9 cellular contexts compared by ENCODE assay signal in genomic region chr18:32730620-32731021, GRCh38. TPM values are rescaled to one million over a fixed set of nuclear protein-coding genes. Genes with fewer than 3 reads are reported as not detected.
DNase-seq lines count a peak whose midpoint lies in the region; ATAC-seq and TF ChIP-seq lines count a peak whose summit lies in the region.
"Had no signal": no experiment of that assay in that cellular context is flagged by ENCODE, and none has a peak within 500 bp of the region (broad histone marks: within the 10 kb centered on the region; RNA-seq: fewer than 3 reads in every experiment).

No MANE protein-coding gene starts in this region.

- no peak overlapping the region for H2BK120ac ChIP-seq in mesenchymal stem cell (ENCODE audit: low read depth, low read length)

- no peak overlapping the region for H3K4ac ChIP-seq in mesenchymal stem cell (ENCODE audit: low read depth in 1 of 2, low read length in 2 of 2)

- H3K4me2 ChIP-seq in mesenchymal stem cell (ENCODE audit: low read length, poor library complexity, severe bottlenecking): peak overlapping the region; percentile 33

- peak overlapping the region; percentile 22 for H3K27ac ChIP-seq in mesenchymal stem cell (ENCODE audit: low read length, poor library complexity, severe bottlenecking)

- no peak overlapping the region for H3K14ac ChIP-seq in mesenchymal stem cell (ENCODE audit: low read length in 2 of 2)

- peaks cover 6% of the 10 kb centered on the region for H3K27me3 Mint-ChIP-seq in activated naive CD8-positive, alpha-beta T cell treated with anti-CD3 and anti-CD28 coated beads for 36 hours

- no peak overlapping the region for H2BK12ac ChIP-seq in mesenchymal stem cell (ENCODE audit: low read length in 2 of 2)

- no peak overlapping the region for H3K27ac Mint-ChIP-seq in activated naive CD8-positive, alpha-beta T cell treated with anti-CD3 and anti-CD28 coated beads for 36 hours

- no peak overlapping the region for H2BK5ac ChIP-seq in mesenchymal stem cell (ENCODE audit: low read depth, low read length, poor library complexity, severe bottlenecking)

- H3K9ac ChIP-seq in mesenchymal stem cell (ENCODE audit: low read length): peak overlapping the region; percentile 89

- no peaks in the 10 kb centered on the region for H3K9me3 ChIP-seq in mesenchymal stem cell (ENCODE audit: control insufficient read depth, low read length)

- peak overlapping the region; percentile 10 for H3K4me3 Mint-ChIP-seq in activated naive CD8-positive, alpha-beta T cell treated with anti-CD3 and anti-CD28 coated beads for 36 hours

- H3K23ac ChIP-seq in mesenchymal stem cell (ENCODE audit: low read length in 2 of 2): no peak overlapping the region

- CTCF ChIA-PET in HEK293T (lab: Yijun Ruan, JAX): no interaction called here

- no peak overlapping the region for H3K18ac ChIP-seq in mesenchymal stem cell (ENCODE audit: low read depth in 1 of 2, low read length in 2 of 2)

- no peaks in the 10 kb centered on the region for H3K4me1 ChIP-seq in mesenchymal stem cell (ENCODE audit: control insufficient read depth, insufficient read depth, low read depth, low read length)

- DNase-seq in NCI-H1105 treated with DMSO at 0.1 percent for 48 hours (lab: John Stamatoyannopoulos, UW): peak; percentile 64
- no peak for DNase-seq in NCI-H1105 (lab: John Stamatoyannopoulos, UW)
- DNase-seq in LHCN-M2 (ENCODE audit: low read depth): peak; percentile 21
- no peak for DNase-seq in activated naive CD8-positive, alpha-beta T cell treated with anti-CD3 and anti-CD28 coated beads for 36 hours
- peak; percentile 18 for DNase-seq in mesenchymal stem cell
- no peak for DNase-seq in HEK293T (ENCODE audit: extremely low spot score)
- no peak for DNase-seq in COLO668 (lab: John Stamatoyannopoulos, UW; ENCODE audit: unreplicated experiment)

- no peak overlapping the region for H4K8ac ChIP-seq in mesenchymal stem cell (ENCODE audit: low read length)

- peak; percentile 99 for ATAC-seq in GM21723 (IDR thresholded peaks at IDR 0.05; ENCODE audit: unreplicated experiment)

- H3K36me3 ChIP-seq in mesenchymal stem cell (ENCODE audit: control insufficient read depth in 1 of 2, insufficient read depth in 2 of 2, low read depth in 1 of 2, low read length in 2 of 2): no peaks in the 10 kb centered on the region

- peaks cover 8% of the 10 kb centered on the region for H3K4me1 Mint-ChIP-seq in activated naive CD8-positive, alpha-beta T cell treated with anti-CD3 and anti-CD28 coated beads for 36 hours

- 95% methylated on average over 6 of the region's 8 CpGs for WGBS in mesenchymal stem cell

- no peaks in the 10 kb centered on the region for H3K36me3 Mint-ChIP-seq in activated naive CD8-positive, alpha-beta T cell treated with anti-CD3 and anti-CD28 coated beads for 36 hours

- no peak overlapping the region for H2AK5ac ChIP-seq in mesenchymal stem cell (ENCODE audit: low read length, severe bottlenecking)

- H3K9me3 Mint-ChIP-seq in activated naive CD8-positive, alpha-beta T cell treated with anti-CD3 and anti-CD28 coated beads for 36 hours: no peaks in the 10 kb centered on the region

- no peaks in the 10 kb centered on the region for H3K27me3 ChIP-seq in mesenchymal stem cell (ENCODE audit: control insufficient read depth in 1 of 2, insufficient read depth in 1 of 2, low read length in 2 of 2)

- no peak overlapping the region for H4K91ac ChIP-seq in mesenchymal stem cell (ENCODE audit: low read length)

- POLR2A ChIA-PET in HEK293T (lab: Yijun Ruan, JAX): interaction anchor here (1.8 kb wide), 1 partner anchor 40 kb away, joined by 5 read pairs; no protein-coding TSS in a partner anchor

- no peak overlapping the region for H2AFZ ChIP-seq in mesenchymal stem cell (ENCODE audit: low read depth, low read length)

- H3K79me1 ChIP-seq in mesenchymal stem cell (replicated peaks; ENCODE audit: low read length, poor library complexity, severe bottlenecking): no peaks in the 10 kb centered on the region

- no peak overlapping the region for H2BK15ac ChIP-seq in mesenchymal stem cell (ENCODE audit: low read depth, poor library complexity, severe bottlenecking)

- H3K4me3 ChIP-seq in mesenchymal stem cell (ENCODE audit: insufficient read depth in 1 of 2, low read depth in 1 of 2, low read length in 2 of 2): peak overlapping the region in 1 of 2 experiments; percentile 80

TF ChIP-seq in HEK293T, 16 proteins besides CTCF, POLR2A, EP300 and RAD21:
- TF ChIP-seq HDGF (IDR thresholded peaks at IDR 0.05; ENCODE audit: borderline replicate concordance) (no peak), BHLHE40 (IDR thresholded peaks at IDR 0.05; ENCODE audit: borderline replicate concordance) (no peak), FOXA1 (IDR thresholded peaks at IDR 0.05) (no peak), ZNF384 (IDR thresholded peaks at IDR 0.05) (no peak), FOXK2 (IDR thresholded peaks at IDR 0.05) (no peak), SUZ12 (IDR thresholded peaks at IDR 0.05) (no peak), ELF4 (IDR thresholded peaks at IDR 0.05) (no peak), LEF1 (IDR thresholded peaks at IDR 0.05; ENCODE audit: borderline replicate concordance) (no peak), TARDBP (IDR thresholded peaks at IDR 0.05) (no peak), FOXM1 (IDR thresholded peaks at IDR 0.05; ENCODE audit: borderline replicate concordance) (no peak), ARNT (IDR thresholded peaks at IDR 0.05) (no peak), NFRKB (IDR thresholded peaks at IDR 0.05) (no peak), L3MBTL2 (conservative IDR thresholded peaks at IDR 0.05) (no peak)

RNA-seq across cellular contexts. Expression of gene KLHL14, which starts 42.2 kb away (rescaled TPM):
- total RNA-seq in LHCN-M2 (2014; rRNA removed): not detected in 2 replicates
- polyA plus RNA-seq in LHCN-M2 (2012): not detected
- total RNA-seq in activated naive CD8-positive, alpha-beta T cell treated with anti-CD3 and anti-CD28 coated beads for 36 hours: under 1 TPM; 0.19 to 0.20 TPM
- 18.0 TPM for polyA plus RNA-seq in mesenchymal stem cell (2013, experiment 1 of 2)
- 17.8 TPM for polyA plus RNA-seq in mesenchymal stem cell (2013, experiment 2 of 2)
- polyA plus RNA-seq: AG04450 had no signal

Comparison
In these comparisons a context has a peak if more than half of its experiments do, and no peak if none do; other contexts are left out.
1. DNase-seq: peak in NCI-H1105 treated with DMSO at 0.1 percent for 48 hours (single experiment), LHCN-M2 (single experiment) and mesenchymal stem cell (single experiment); none in NCI-H1105 (single experiment), activated naive CD8-positive, alpha-beta T cell treated with anti-CD3 and anti-CD28 coated beads for 36 hours (single experiment), HEK293T (single experiment) and COLO668 (single experiment).